Comparison of ENCODE assay signal across 2 cellular contexts in genomic region chr17:38967290-38967738, GRCh38.
TF ChIP-seq lines count a peak whose summit lies in the region.

FBXO47 (minus strand) TSS chr17:38967403; CDS start chr17:38963025, 4,378 bp downstream.

TF ChIP-seq in IMR-90, 13 proteins besides CTCF, POLR2A, EP300 and RAD21 (continued from another document):
- no peak for TF ChIP-seq ELK1 (IDR thresholded peaks at IDR 0.05; ENCODE audit: borderline replicate concordance, low read depth, low read length)
- no peak for TF ChIP-seq MAZ (IDR thresholded peaks at IDR 0.05; ENCODE audit: borderline replicate concordance, low read depth, low read length)
- no peak for TF ChIP-seq USF2 (IDR thresholded peaks at IDR 0.05; ENCODE audit: low read depth, low read length)
- no peak for TF ChIP-seq MXI1 (IDR thresholded peaks at IDR 0.05; ENCODE audit: borderline replicate concordance, low read depth, low read length)
- no peak for TF ChIP-seq SMC3 (IDR thresholded peaks at IDR 0.05; ENCODE audit: low read depth, low read length)
- TF ChIP-seq NFE2L2 (IDR thresholded peaks at IDR 0.05; ENCODE audit: low read depth, low read length): no peak
- TF ChIP-seq RFX5 (IDR thresholded peaks at IDR 0.05; ENCODE audit: low read depth, low read length): no peak

TF ChIP-seq in HepG2, 621 proteins besides CTCF, POLR2A, EP300 and RAD21:
- TF ChIP-seq ZBTB33 (CRISPR knock-in tag; IDR thresholded peaks at IDR 0.05) (peak; percentile 66; the same call in 1 of the 2 replicates), CC2D1A (CRISPR knock-in tag; IDR thresholded peaks at IDR 0.05) (no peak)
